Comparison of ENCODE assay signal across 5 cellular contexts in the genomic region with DNA sequence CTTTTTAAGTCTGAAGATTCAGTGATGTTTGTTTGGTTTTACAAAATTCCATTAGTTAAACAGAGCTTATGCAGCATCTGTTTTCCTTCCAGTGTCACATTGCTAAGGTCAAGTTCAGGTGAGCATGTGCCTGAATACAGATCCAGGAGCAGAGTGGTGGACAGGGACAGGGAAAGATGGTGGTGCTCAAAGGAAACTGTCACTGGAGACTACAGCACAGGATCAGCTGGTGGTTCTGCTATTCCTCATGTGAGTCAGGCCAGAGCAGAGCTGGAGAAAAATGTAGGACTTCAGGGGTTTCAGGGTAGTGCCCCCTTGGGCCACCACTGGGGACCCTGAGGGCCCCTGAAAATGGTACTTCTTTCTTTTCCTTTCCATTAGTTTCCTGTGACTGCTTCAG.
"Had no signal": no experiment of that assay in that cellular context is flagged by ENCODE, and none has a peak within 500 bp of the region (broad histone marks: within the 10 kb centered on the region; RNA-seq: fewer than 3 reads in every experiment).

No MANE protein-coding gene starts in this region.

- ATAC-seq: HepG2, K562 had no signal

- H3K4me3 ChIP-seq: K562 had no signal

- H3K27ac ChIP-seq: HL-60 had no signal

- DNase-seq: IMR-90, KBM-7 had no signal
